14 cellular contexts compared by ENCODE assay signal in the genomic region with DNA sequence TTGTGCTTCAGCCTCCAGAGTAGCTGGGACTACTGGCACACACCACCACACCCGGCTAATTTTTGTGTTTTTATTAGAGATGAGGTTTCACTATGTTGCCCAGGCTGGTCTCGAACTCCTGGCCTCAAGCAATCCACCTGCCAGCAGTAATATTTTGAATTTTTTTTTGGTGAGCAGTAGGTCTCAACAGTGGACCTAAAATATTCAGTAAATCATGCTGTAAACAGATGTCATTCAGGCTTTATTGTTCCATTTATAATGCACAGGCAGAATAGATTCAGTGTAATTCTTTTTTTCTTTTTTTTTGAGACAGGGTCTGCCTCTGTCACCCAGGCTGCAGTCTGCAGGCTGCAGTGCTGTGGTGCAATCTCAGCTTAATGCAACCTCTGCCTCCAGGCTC.
DNase-seq lines count a peak whose midpoint lies in the region; ATAC-seq and TF ChIP-seq lines count a peak whose summit lies in the region.
"Had no signal": no experiment of that assay in that cellular context is flagged by ENCODE, and none has a peak within 500 bp of the region (broad histone marks: within the 10 kb centered on the region; RNA-seq: fewer than 3 reads in every experiment).

No MANE protein-coding gene starts in this region.

- POLR2A ChIA-PET in HEK293 (lab: Yijun Ruan, JAX) = no interaction called here

- H3K4me1 ChIP-seq in HEK293 (ENCODE audit: control insufficient read depth, insufficient read depth, low read length) = peaks cover 16% of the 10 kb centered on the region

- no peaks in the 10 kb centered on the region for H3K36me3 ChIP-seq in HEK293 (ENCODE audit: control insufficient read depth in 2 of 2, insufficient read depth in 1 of 2, low read length in 2 of 2)
- H3K36me3 ChIP-seq: BE2C had no signal

- H3K4me3 ChIP-seq in HEK293 (ENCODE audit: low read depth, low read length) = no peak overlapping the region
- H3K4me3 ChIP-seq: GM23338 had no signal

- H3K27ac ChIP-seq in HEK293 (ENCODE audit: extremely low read depth, low read depth, low read length) = no peak overlapping the region
- H3K27ac ChIP-seq: C4-2B had no signal

- peaks cover 65% of the 10 kb centered on the region for H3K4me1 Mint-ChIP-seq in activated naive CD8-positive, alpha-beta T cell (ENCODE audit: low read depth)
- peaks cover 48% of the 10 kb centered on the region for H3K4me1 Mint-ChIP-seq in activated naive CD8-positive, alpha-beta T cell treated with anti-CD3 and anti-CD28 coated beads for 36 hours
- H3K4me1 Mint-ChIP-seq in T-helper 17 cell = peaks cover 39% of the 10 kb centered on the region

- H3K27ac Mint-ChIP-seq in activated naive CD8-positive, alpha-beta T cell = peak overlapping the region; percentile 22
- H3K27ac Mint-ChIP-seq in activated naive CD8-positive, alpha-beta T cell treated with anti-CD3 and anti-CD28 coated beads for 36 hours = no peak overlapping the region
- peak overlapping the region; percentile 70 for H3K27ac Mint-ChIP-seq in T-helper 17 cell
- H3K27ac Mint-ChIP-seq: GM23338 had no signal

- H3K27me3 Mint-ChIP-seq in activated naive CD8-positive, alpha-beta T cell = no peaks in the 10 kb centered on the region
- H3K27me3 Mint-ChIP-seq in activated naive CD8-positive, alpha-beta T cell treated with anti-CD3 and anti-CD28 coated beads for 36 hours = no peaks in the 10 kb centered on the region
- H3K27me3 Mint-ChIP-seq in T-helper 17 cell = no peaks in the 10 kb centered on the region
- H3K27me3 Mint-ChIP-seq: CD4-positive, alpha-beta memory T cell had no signal

- no peak overlapping the region for H3K4me3 Mint-ChIP-seq in activated naive CD8-positive, alpha-beta T cell
- H3K4me3 Mint-ChIP-seq in activated naive CD8-positive, alpha-beta T cell treated with anti-CD3 and anti-CD28 coated beads for 36 hours = no peak overlapping the region
- H3K4me3 Mint-ChIP-seq in T-helper 17 cell = no peak overlapping the region
- H3K4me3 Mint-ChIP-seq: GM23338 had no signal

- CTCF ChIA-PET in HEK293 (lab: Yijun Ruan, JAX) = interaction anchor here (0.6 kb wide), 1 partner anchor 19 kb away, joined by 3 read pairs; no protein-coding TSS in a partner anchor

- H3K9me3 ChIP-seq in HEK293 (ENCODE audit: control insufficient read depth, insufficient read depth, low read depth, low read length) = no peaks in the 10 kb centered on the region
- H3K9me3 ChIP-seq in T-helper 17 cell (ENCODE audit: control insufficient read depth, low read length, poor library complexity, severe bottlenecking) = no peaks in the 10 kb centered on the region
- H3K9me3 ChIP-seq: BE2C had no signal

- no peak for TF ChIP-seq CTCF in HEK293 (tag by site-specific recombination; IDR thresholded peaks at IDR 0.05)

- H3K9me3 Mint-ChIP-seq in activated naive CD8-positive, alpha-beta T cell (ENCODE audit: low read depth) = no peaks in the 10 kb centered on the region
- peaks cover 3% of the 10 kb centered on the region for H3K9me3 Mint-ChIP-seq in activated naive CD8-positive, alpha-beta T cell treated with anti-CD3 and anti-CD28 coated beads for 36 hours

- no peak for ATAC-seq in T-helper 17 cell
- no peak for ATAC-seq in GM21390 (IDR thresholded peaks at IDR 0.05; ENCODE audit: unreplicated experiment)
- ATAC-seq: GM23338 had no signal

- no peak for DNase-seq in activated naive CD8-positive, alpha-beta T cell treated with anti-CD3 and anti-CD28 coated beads for 36 hours
- DNase-seq in T-helper 17 cell (no peak), SIG-M5 (lab: John Stamatoyannopoulos, UW) (no peak)
- no peak for DNase-seq in stimulated activated naive CD4-positive, alpha-beta T cell treated with Interleukin-2 at 50 U/mL for 16 hours (lab: John Stamatoyannopoulos, UW)
- DNase-seq: BE2C; CD4-positive, alpha-beta memory T cell; COR-L47; DMS53; H7 had no signal

- H3K36me3 Mint-ChIP-seq in activated naive CD8-positive, alpha-beta T cell = peaks cover 13% of the 10 kb centered on the region
- peaks cover 53% of the 10 kb centered on the region for H3K36me3 Mint-ChIP-seq in activated naive CD8-positive, alpha-beta T cell treated with anti-CD3 and anti-CD28 coated beads for 36 hours
- peaks cover 5% of the 10 kb centered on the region for H3K36me3 Mint-ChIP-seq in T-helper 17 cell (ENCODE audit: low read depth)

TF ChIP-seq in HEK293, 187 proteins besides CTCF, POLR2A, EP300 and RAD21:
- TF ChIP-seq ZBTB44 (tag by site-specific recombination; IDR thresholded peaks at IDR 0.05) (0 out of 2 replicates have a peak, but pooled peaks have one; percentile 41), ELK4 (IDR thresholded peaks at IDR 0.05; ENCODE audit: borderline replicate concordance, low read depth, low read length) (no peak), ZNF560 (tag by site-specific recombination; IDR thresholded peaks at IDR 0.05; ENCODE audit: borderline replicate concordance) (no peak), ZNF354C (tag by site-specific recombination; IDR thresholded peaks at IDR 0.05; ENCODE audit: borderline replicate concordance, low read depth) (no peak), SETDB1 (IDR thresholded peaks at IDR 0.05; ENCODE audit: insufficient read length, low read length) (peak; percentile 31), ZNF280D (tag by site-specific recombination; IDR thresholded peaks at IDR 0.05) (no peak)
